In genomic region chr14:68279777-68280233, GRCh38 we compare ENCODE assay signal across 13 cellular contexts.
DNase-seq lines count a peak whose midpoint lies in the region; ATAC-seq and TF ChIP-seq lines count a peak whose summit lies in the region.
"Had no signal": no experiment of that assay in that cellular context is flagged by ENCODE, and none has a peak within 500 bp of the region (broad histone marks: within the 10 kb centered on the region; RNA-seq: fewer than 3 reads in every experiment).

No MANE protein-coding gene starts in this region.

- no peaks in the 10 kb centered on the region for H3K9me3 Mint-ChIP-seq in nephron progenitor cell
- H3K9me3 Mint-ChIP-seq in natural killer cell treated with Interleukin-12 subunit alpha and Interleukin-12 subunit beta and Interleukin-15 and Interleukin-18, amount 100 ng/mL, for 72 hours = no peaks in the 10 kb centered on the region
- H3K9me3 Mint-ChIP-seq: stimulated activated naive CD8-positive, alpha-beta T cell treated with anti-CD3 and anti-CD28 coated beads, Interleukin-15, amount 100 ng/mL, for 72 hours had no signal

- H3K27me3 Mint-ChIP-seq in nephron progenitor cell (ENCODE audit: low read depth, poor library complexity) = peaks cover 2% of the 10 kb centered on the region
- H3K27me3 Mint-ChIP-seq in natural killer cell treated with Interleukin-12 subunit alpha and Interleukin-12 subunit beta and Interleukin-15 and Interleukin-18, amount 100 ng/mL, for 72 hours = no peaks in the 10 kb centered on the region
- H3K27me3 Mint-ChIP-seq: stimulated activated naive CD8-positive, alpha-beta T cell treated with anti-CD3 and anti-CD28 coated beads, Interleukin-15, amount 100 ng/mL, for 72 hours had no signal

- no peak for TF ChIP-seq CTCF in nephron progenitor cell (IDR thresholded peaks at IDR 0.05)

- peaks cover 81% of the 10 kb centered on the region for H3K4me1 Mint-ChIP-seq in nephron progenitor cell
- H3K4me1 Mint-ChIP-seq in natural killer cell treated with Interleukin-12 subunit alpha and Interleukin-12 subunit beta and Interleukin-15 and Interleukin-18, amount 100 ng/mL, for 72 hours (ENCODE audit: low read depth in 2 of 2) = peaks cover 37 to 61% of the 10 kb centered on the region in 2 donors

- H3K36me3 Mint-ChIP-seq in nephron progenitor cell (ENCODE audit: low read depth) = no peaks in the 10 kb centered on the region
- H3K36me3 Mint-ChIP-seq in natural killer cell treated with Interleukin-12 subunit alpha and Interleukin-12 subunit beta and Interleukin-15 and Interleukin-18, amount 100 ng/mL, for 72 hours = no peaks in the 10 kb centered on the region

- ATAC-seq in GM18520 (IDR thresholded peaks at IDR 0.05; ENCODE audit: unreplicated experiment) = peak; percentile 21
- peak; percentile 36 for ATAC-seq in GM21619 (IDR thresholded peaks at IDR 0.05; ENCODE audit: unreplicated experiment)
- peak; percentile 49 for ATAC-seq in HG03460 (IDR thresholded peaks at IDR 0.05; ENCODE audit: unreplicated experiment)
- ATAC-seq in natural killer cell treated with Interleukin-12 subunit alpha and Interleukin-12 subunit beta and Interleukin-15 and Interleukin-18, amount 100 ng/mL, for 72 hours = no peak
- ATAC-seq: stimulated activated naive CD8-positive, alpha-beta T cell treated with anti-CD3 and anti-CD28 coated beads, Interleukin-15, amount 100 ng/mL, for 72 hours had no signal

- no peak overlapping the region for H3K4me3 Mint-ChIP-seq in nephron progenitor cell
- no peak overlapping the region for H3K4me3 Mint-ChIP-seq in natural killer cell treated with Interleukin-12 subunit alpha and Interleukin-12 subunit beta and Interleukin-15 and Interleukin-18, amount 100 ng/mL, for 72 hours
- H3K4me3 Mint-ChIP-seq: stimulated activated naive CD8-positive, alpha-beta T cell treated with anti-CD3 and anti-CD28 coated beads, Interleukin-15, amount 100 ng/mL, for 72 hours had no signal

- peak overlapping the region; percentile 42 for H3K27ac Mint-ChIP-seq in nephron progenitor cell
- peak overlapping the region in 1 of 2 donors; percentile 74 for H3K27ac Mint-ChIP-seq in natural killer cell treated with Interleukin-12 subunit alpha and Interleukin-12 subunit beta and Interleukin-15 and Interleukin-18, amount 100 ng/mL, for 72 hours
- H3K27ac Mint-ChIP-seq: stimulated activated naive CD8-positive, alpha-beta T cell treated with anti-CD3 and anti-CD28 coated beads, Interleukin-15, amount 100 ng/mL, for 72 hours had no signal

- DNase-seq in nephron progenitor cell (no peak), NCI-H1092 (lab: John Stamatoyannopoulos, UW) (no peak), GM03348 (ENCODE audit: low spot score) (no peak), superior temporal gyrus (ENCODE audit: extremely low spot score) (no peak)
- no peak for DNase-seq in natural killer cell treated with Interleukin-12 subunit alpha and Interleukin-12 subunit beta and Interleukin-15 and Interleukin-18, amount 100 ng/mL, for 72 hours (ENCODE audit: low spot score)
- DNase-seq: activated CD8-positive, alpha-beta memory T cell treated with anti-CD3 and anti-CD28 coated beads, Interleukin-2, amount 50 U/mL, for 48 hours; foreskin melanocyte; mammary epithelial cell; NCI-H2107; stimulated activated naive CD8-positive, alpha-beta T cell treated with anti-CD3 and anti-CD28 coated beads, Interleukin-15, amount 100 ng/mL, for 72 hours had no signal

Comparison
In these comparisons a context has a peak if more than half of its experiments do, and no peak if none do; other contexts are left out.
1. ATAC-seq: peak in GM18520 (single experiment), GM21619 (single experiment) and HG03460 (single experiment); none in natural killer cell treated with Interleukin-12 subunit alpha and Interleukin-12 subunit beta and Interleukin-15 and Interleukin-18, amount 100 ng/mL, for 72 hours (0 of 2).